1 cellular context compared by ENCODE assay signal in genomic region chr11:74134661-74135515, GRCh38.
TF ChIP-seq lines count a peak whose summit lies in the region.

No MANE protein-coding gene starts in this region.

TF ChIP-seq in GM23338, 12 proteins besides CTCF, POLR2A, EP300 and RAD21:
- TF ChIP-seq ETS1 (IDR thresholded peaks at IDR 0.05) (no peak), EZH2 (IDR thresholded peaks at IDR 0.05; ENCODE audit: low read depth, unreplicated experiment) (no peak), ZNF462 (CRISPR knock-in tag; IDR thresholded peaks at IDR 0.05) (no peak), EZH2phosphoT487 (IDR thresholded peaks at IDR 0.05; ENCODE audit: unreplicated experiment) (no peak), STAT1 (IDR thresholded peaks at IDR 0.05; ENCODE audit: unreplicated experiment) (no peak), REST (IDR thresholded peaks at IDR 0.05; ENCODE audit: unreplicated experiment) (no peak), POLR2AphosphoS5 (IDR thresholded peaks at IDR 0.05; ENCODE audit: low read depth) (no peak)
